Comparison of ENCODE assay signal across 1 cellular context in the genomic region with DNA sequence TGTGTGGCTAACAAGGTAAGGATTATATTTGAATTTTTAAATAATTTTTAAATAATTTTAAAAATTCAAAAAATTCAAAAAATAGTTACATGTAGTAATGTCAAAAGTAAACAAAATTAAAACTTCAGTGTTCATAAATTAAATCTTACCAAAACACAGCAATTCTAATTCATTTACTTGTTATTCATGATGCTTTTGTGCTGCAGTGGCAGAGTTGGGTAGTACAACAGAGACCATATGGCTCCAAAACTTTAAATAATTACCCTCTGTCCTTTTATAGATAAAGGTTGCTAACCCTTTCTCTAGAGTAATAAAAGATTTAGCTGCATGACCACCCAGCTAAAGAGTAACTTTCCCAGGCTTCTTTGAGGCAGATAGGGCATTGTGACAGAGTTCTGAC.
TF ChIP-seq lines count a peak whose summit lies in the region.

No MANE protein-coding gene starts in this region.

TF ChIP-seq in GM12878, 131 proteins besides CTCF, POLR2A, EP300 and RAD21 (continued from another document):
- TF ChIP-seq, protein P1, sequence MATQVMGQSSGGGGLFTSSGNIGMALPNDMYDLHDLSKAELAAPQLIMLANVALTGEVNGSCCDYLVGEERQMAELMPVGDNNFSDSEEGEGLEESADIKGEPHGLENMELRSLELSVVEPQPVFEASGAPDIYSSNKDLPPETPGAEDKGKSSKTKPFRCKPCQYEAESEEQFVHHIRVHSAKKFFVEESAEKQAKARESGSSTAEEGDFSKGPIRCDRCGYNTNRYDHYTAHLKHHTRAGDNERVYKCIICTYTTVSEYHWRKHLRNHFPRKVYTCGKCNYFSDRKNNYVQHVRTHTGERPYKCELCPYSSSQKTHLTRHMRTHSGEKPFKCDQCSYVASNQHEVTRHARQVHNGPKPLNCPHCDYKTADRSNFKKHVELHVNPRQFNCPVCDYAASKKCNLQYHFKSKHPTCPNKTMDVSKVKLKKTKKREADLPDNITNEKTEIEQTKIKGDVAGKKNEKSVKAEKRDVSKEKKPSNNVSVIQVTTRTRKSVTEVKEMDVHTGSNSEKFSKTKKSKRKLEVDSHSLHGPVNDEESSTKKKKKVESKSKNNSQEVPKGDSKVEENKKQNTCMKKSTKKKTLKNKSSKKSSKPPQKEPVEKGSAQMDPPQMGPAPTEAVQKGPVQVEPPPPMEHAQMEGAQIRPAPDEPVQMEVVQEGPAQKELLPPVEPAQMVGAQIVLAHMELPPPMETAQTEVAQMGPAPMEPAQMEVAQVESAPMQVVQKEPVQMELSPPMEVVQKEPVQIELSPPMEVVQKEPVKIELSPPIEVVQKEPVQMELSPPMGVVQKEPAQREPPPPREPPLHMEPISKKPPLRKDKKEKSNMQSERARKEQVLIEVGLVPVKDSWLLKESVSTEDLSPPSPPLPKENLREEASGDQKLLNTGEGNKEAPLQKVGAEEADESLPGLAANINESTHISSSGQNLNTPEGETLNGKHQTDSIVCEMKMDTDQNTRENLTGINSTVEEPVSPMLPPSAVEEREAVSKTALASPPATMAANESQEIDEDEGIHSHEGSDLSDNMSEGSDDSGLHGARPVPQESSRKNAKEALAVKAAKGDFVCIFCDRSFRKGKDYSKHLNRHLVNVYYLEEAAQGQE (IDR thresholded peaks at IDR 0.05; ENCODE audit: low read depth, low read length), result no peak
- no peak for TF ChIP-seq SPI1 (IDR thresholded peaks at IDR 0.05; ENCODE audit: borderline replicate concordance, insufficient read depth, low read depth, low read length)
- no peak for TF ChIP-seq JUNB (IDR thresholded peaks at IDR 0.05)
- TF ChIP-seq ZNF24 (IDR thresholded peaks at IDR 0.05), result no peak
- no peak for TF ChIP-seq BCLAF1 (IDR thresholded peaks at IDR 0.05)
- no peak for TF ChIP-seq PBX3 (IDR thresholded peaks at IDR 0.05; ENCODE audit: insufficient replicate concordance, low read depth, low read length)
- no peak for TF ChIP-seq POLR2AphosphoS2 (IDR thresholded peaks at IDR 0.05; ENCODE audit: low read depth, low read length)
